9 cellular contexts compared by ENCODE assay signal in genomic region chr18:76981388-76981968, GRCh38.
DNase-seq lines count a peak whose midpoint lies in the region; ATAC-seq and TF ChIP-seq lines count a peak whose summit lies in the region.
"Had no signal": no experiment of that assay in that cellular context is flagged by ENCODE, and none has a peak within 500 bp of the region (broad histone marks: within the 10 kb centered on the region; RNA-seq: fewer than 3 reads in every experiment).

No MANE protein-coding gene starts in this region.

- no peaks in the 10 kb centered on the region for H3K9me3 ChIP-seq in Peyer's patch
- H3K9me3 ChIP-seq in thyroid gland: no peaks in the 10 kb centered on the region

- CTCF ChIA-PET in activated naive CD4-positive, alpha-beta T cell treated with anti-CD3 and anti-CD28 coated beads, Interleukin-2, amount 10 ng/mL, durations not matched to agents 7 days and 5 days (lab: Charles Lee): interaction anchor here (1.3 kb wide), 1 partner anchor 60 kb away, joined by 6 read pairs; no protein-coding TSS in a partner anchor

- H3K27ac Mint-ChIP-seq in activated naive CD4-positive, alpha-beta T cell treated with anti-CD3 and anti-CD28 coated beads, Interleukin-2, amount 10 ng/mL, durations not matched to agents 7 days and 5 days: no peak overlapping the region
- H3K27ac Mint-ChIP-seq in CD14-positive monocyte: no peak overlapping the region
- no peak overlapping the region for H3K27ac Mint-ChIP-seq in activated T-cell treated with anti-CD3 and anti-CD28 coated beads, Interleukin-2, amount 50 U/mL, for 24 hours

- ATAC-seq in HG02870 (IDR thresholded peaks at IDR 0.05; ENCODE audit: unreplicated experiment): peak; percentile 48

- intact Hi-C loops in thyroid gland (cut with DNase I) (loop anchor here (5.0 to 10.0 kb wide), 2 partner anchors 59 to 177 kb away; no protein-coding TSS in a partner anchor), CD14-positive monocyte (cut with micrococcal nuclease) (loop anchor here in 1 of 2 donors (10.0 kb wide), 1 partner anchor 177 kb away; no protein-coding TSS in a partner anchor)

- DNase-seq in NCI-H1417 (lab: John Stamatoyannopoulos, UW): peak in 2 of 3 experiments; percentile 14 to 23
- DNase-seq in NCI-H1417 treated with DMSO at 0.1 percent for 48 hours (lab: John Stamatoyannopoulos, UW): no peak
- DNase-seq in Peyer's patch: peak in 1 of 3 donors; percentile 49
- peak; percentile 71 for DNase-seq in thyroid gland
- DNase-seq in activated naive CD4-positive, alpha-beta T cell treated with anti-CD3 and anti-CD28 coated beads, Interleukin-2, amount 10 ng/mL, durations not matched to agents 7 days and 5 days: no peak
- no peak for DNase-seq in CD14-positive monocyte (ENCODE audit: low spot score)
- no peak for DNase-seq in activated T-cell treated with anti-CD3 and anti-CD28 coated beads, Interleukin-2, amount 50 U/mL, for 24 hours
- DNase-seq: 8988T had no signal

- no peak for TF ChIP-seq POLR2A in Peyer's patch (IDR thresholded peaks at IDR 0.05)
- TF ChIP-seq POLR2A in thyroid gland (IDR thresholded peaks at IDR 0.05): no peak

- H3K36me3 ChIP-seq in Peyer's patch: no peaks in the 10 kb centered on the region
- H3K36me3 ChIP-seq in thyroid gland: no peaks in the 10 kb centered on the region

- H3K27me3 Mint-ChIP-seq in activated naive CD4-positive, alpha-beta T cell treated with anti-CD3 and anti-CD28 coated beads, Interleukin-2, amount 10 ng/mL, durations not matched to agents 7 days and 5 days: no peaks in the 10 kb centered on the region
- H3K27me3 Mint-ChIP-seq in CD14-positive monocyte (ENCODE audit: low read depth in 3 of 3): peaks cover 0 to 6% (median 2%) of the 10 kb centered on the region in 3 donors
- no peaks in the 10 kb centered on the region for H3K27me3 Mint-ChIP-seq in activated T-cell treated with anti-CD3 and anti-CD28 coated beads, Interleukin-2, amount 50 U/mL, for 24 hours

- no peaks in the 10 kb centered on the region for H3K36me3 Mint-ChIP-seq in activated naive CD4-positive, alpha-beta T cell treated with anti-CD3 and anti-CD28 coated beads, Interleukin-2, amount 10 ng/mL, durations not matched to agents 7 days and 5 days
- H3K36me3 Mint-ChIP-seq in CD14-positive monocyte: peaks cover 0 to 2% of the 10 kb centered on the region in 2 donors
- H3K36me3 Mint-ChIP-seq in activated T-cell treated with anti-CD3 and anti-CD28 coated beads, Interleukin-2, amount 50 U/mL, for 24 hours (ENCODE audit: low read depth): peaks cover 13% of the 10 kb centered on the region

- peaks cover 6% of the 10 kb centered on the region for H3K4me1 Mint-ChIP-seq in activated naive CD4-positive, alpha-beta T cell treated with anti-CD3 and anti-CD28 coated beads, Interleukin-2, amount 10 ng/mL, durations not matched to agents 7 days and 5 days
- H3K4me1 Mint-ChIP-seq in CD14-positive monocyte: peaks cover 3% of the 10 kb centered on the region
- peaks cover 8% of the 10 kb centered on the region for H3K4me1 Mint-ChIP-seq in activated T-cell treated with anti-CD3 and anti-CD28 coated beads, Interleukin-2, amount 50 U/mL, for 24 hours (ENCODE audit: low read depth)

- H3K4me1 ChIP-seq in Peyer's patch (peaks cover 0 to 12% (median 4%) of the 10 kb centered on the region in 4 donors), thyroid gland (peaks cover 46% of the 10 kb centered on the region in 2 donors)

- no peak overlapping the region for H3K4me3 Mint-ChIP-seq in activated naive CD4-positive, alpha-beta T cell treated with anti-CD3 and anti-CD28 coated beads, Interleukin-2, amount 10 ng/mL, durations not matched to agents 7 days and 5 days
- H3K4me3 Mint-ChIP-seq in CD14-positive monocyte: no peak overlapping the region
- no peak overlapping the region for H3K4me3 Mint-ChIP-seq in activated T-cell treated with anti-CD3 and anti-CD28 coated beads, Interleukin-2, amount 50 U/mL, for 24 hours

- H3K27me3 ChIP-seq in Peyer's patch (no peaks in the 10 kb centered on the region), thyroid gland (no peaks in the 10 kb centered on the region)

- no peaks in the 10 kb centered on the region for H3K9me3 Mint-ChIP-seq in activated naive CD4-positive, alpha-beta T cell treated with anti-CD3 and anti-CD28 coated beads, Interleukin-2, amount 10 ng/mL, durations not matched to agents 7 days and 5 days
- peaks cover 0 to 2% (median 0%) of the 10 kb centered on the region in 7 donors for H3K9me3 Mint-ChIP-seq in CD14-positive monocyte
- H3K9me3 Mint-ChIP-seq in activated T-cell treated with anti-CD3 and anti-CD28 coated beads, Interleukin-2, amount 50 U/mL, for 24 hours: no peaks in the 10 kb centered on the region

- H3K27ac ChIP-seq in Peyer's patch (peak overlapping the region; percentile 20 to 69 (median 50)), thyroid gland (peak overlapping the region in 2 of 3 donors; percentile 61 to 72)

- no peak overlapping the region for H3K4me3 ChIP-seq in Peyer's patch
- no peak overlapping the region for H3K4me3 ChIP-seq in thyroid gland (replicated peaks in 1 of 3)

- WGBS in thyroid gland, 2 donors: 23 to 38% methylated on average over 6 to 13 of the region's 13 CpGs

- TF ChIP-seq CTCF in Peyer's patch (IDR thresholded peaks at IDR 0.05) (no peak), thyroid gland (IDR thresholded peaks at IDR 0.05) (peak in 4 of 6 experiments; percentile 19 to 30 (median 22)), CD14-positive monocyte (IDR thresholded peaks at IDR 0.05) (no peak)

Comparison
In these comparisons a context has a peak if more than half of its experiments do, and no peak if none do; other contexts are left out.
1. DNase-seq: peak in NCI-H1417 (2 of 3) and thyroid gland (2 of 2); none in NCI-H1417 treated with DMSO at 0.1 percent for 48 hours (single experiment), activated naive CD4-positive, alpha-beta T cell treated with anti-CD3 and anti-CD28 coated beads, Interleukin-2, amount 10 ng/mL, durations not matched to agents 7 days and 5 days (single experiment), CD14-positive monocyte (single experiment) and activated T-cell treated with anti-CD3 and anti-CD28 coated beads, Interleukin-2, amount 50 U/mL, for 24 hours (single experiment).
2. CTCF ChIP-seq: peak in thyroid gland (4 of 6); none in Peyer's patch (0 of 6) and CD14-positive monocyte (single experiment).